9 cellular contexts compared by ENCODE assay signal in genomic region chr1:203324103-203325003, GRCh38. TPM values are rescaled to one million over a fixed set of nuclear protein-coding genes. Genes with fewer than 3 reads are reported as not detected.
DNase-seq lines count a peak whose midpoint lies in the region; ATAC-seq and TF ChIP-seq lines count a peak whose summit lies in the region.
"Had no signal": no experiment of that assay in that cellular context is flagged by ENCODE, and none has a peak within 500 bp of the region (broad histone marks: within the 10 kb centered on the region; RNA-seq: fewer than 3 reads in every experiment).

No MANE protein-coding gene starts in this region.

- ATAC-seq in gastroesophageal sphincter, result no peak
- no peak for ATAC-seq in HG03135 (IDR thresholded peaks at IDR 0.05; ENCODE audit: unreplicated experiment)
- ATAC-seq in GM18498 (IDR thresholded peaks at IDR 0.05; ENCODE audit: unreplicated experiment), result no peak

- peak overlapping the region in 3 of 4 donors; percentile 77 to 98 (median 86) for H3K27ac ChIP-seq in gastroesophageal sphincter
- H3K27ac ChIP-seq: 22Rv1 had no signal

- peaks cover 0 to 92% (median 37%) of the 10 kb centered on the region in 3 donors for H3K4me1 ChIP-seq in gastroesophageal sphincter

- 71 to 89% methylated on average over 5 to 11 of the region's 15 CpGs for WGBS in gastroesophageal sphincter (ENCODE audit: low coverage in 1 of 2), 2 donors

- DNase-seq in DMS153 (lab: John Stamatoyannopoulos, UW), result peak; percentile 52
- DNase-seq in DMS153 treated with DMSO at 0.1 percent for 48 hours (lab: John Stamatoyannopoulos, UW; ENCODE audit: unreplicated experiment), result no peak
- DNase-seq in activated CD4-positive, alpha-beta T cell treated with anti-CD3 and anti-CD28 coated beads for 4 hours, result peak; percentile 48 to 59
- DNase-seq in stimulated activated naive CD4-positive, alpha-beta T cell treated with Interleukin-2 at 50 U/mL for 16 hours (lab: John Stamatoyannopoulos, UW), result peak; percentile 39
- no peak for DNase-seq in HUDEP-2 (lab: John Stamatoyannopoulos, UW; ENCODE audit: unreplicated experiment in 76 of 76)

- no peak for TF ChIP-seq POLR2A in gastroesophageal sphincter (IDR thresholded peaks at IDR 0.05)

- H3K27me3 ChIP-seq in gastroesophageal sphincter, result no peaks in the 10 kb centered on the region

- no peaks in the 10 kb centered on the region for H3K36me3 ChIP-seq in gastroesophageal sphincter

- TF ChIP-seq CTCF in gastroesophageal sphincter (IDR thresholded peaks at IDR 0.05), result no peak

- no peak overlapping the region for H3K4me3 ChIP-seq in gastroesophageal sphincter

- H3K9me3 ChIP-seq in gastroesophageal sphincter, result no peaks in the 10 kb centered on the region

- TF ChIP-seq EP300 in gastroesophageal sphincter (IDR thresholded peaks at IDR 0.05), result no peak

RNA-seq across cellular contexts. Expression of gene BTG2, which starts 19.0 kb away (rescaled TPM):
- total RNA-seq in gastroesophageal sphincter, result 100 to 1,000 TPM in 3 of 4 donors, 10 to 100 TPM in 1; 74.5 to 169 (median 116) TPM

RNA-seq across cellular contexts. Expression of gene FMOD, which starts 26.6 kb away (rescaled TPM):
- 10 to 100 TPM; 19.3 to 53.6 (median 37.9) TPM for total RNA-seq in gastroesophageal sphincter

Comparison
In these comparisons a context has a peak if more than half of its experiments do, and no peak if none do; other contexts are left out.
1. DNase-seq: peak in DMS153 (single experiment), activated CD4-positive, alpha-beta T cell treated with anti-CD3 and anti-CD28 coated beads for 4 hours (2 of 2) and stimulated activated naive CD4-positive, alpha-beta T cell treated with Interleukin-2 at 50 U/mL for 16 hours (single experiment); none in DMS153 treated with DMSO at 0.1 percent for 48 hours (single experiment) and HUDEP-2 (0 of 76).